In genomic region chr15:45794768-45795486, GRCh38 we compare ENCODE assay signal across 11 cellular contexts.
DNase-seq lines count a peak whose midpoint lies in the region; ATAC-seq lines count a peak whose summit lies in the region.
"Had no signal": no experiment of that assay in that cellular context is flagged by ENCODE, and none has a peak within 500 bp of the region (broad histone marks: within the 10 kb centered on the region; RNA-seq: fewer than 3 reads in every experiment).

No MANE protein-coding gene starts in this region.

- no peak overlapping the region for H3K4me3 Mint-ChIP-seq in activated CD8-positive, alpha-beta T cell treated with anti-CD3 and anti-CD28 coated beads, Interleukin-2, amount 10 ng/mL, durations not matched to agents 7 days and 5 days

- CTCF ChIA-PET in activated CD8-positive, alpha-beta T cell treated with anti-CD3 and anti-CD28 coated beads, Interleukin-2, amount 10 ng/mL, durations not matched to agents 7 days and 5 days (lab: Charles Lee), result interaction anchor here (0.8 to 3.5 kb wide), 7 partner anchors 9 to 433 kb away, joined by 3 to 18 read pairs (median 4); no protein-coding TSS in a partner anchor

- no peak overlapping the region for H3K27ac Mint-ChIP-seq in activated CD8-positive, alpha-beta T cell treated with anti-CD3 and anti-CD28 coated beads, Interleukin-2, amount 10 ng/mL, durations not matched to agents 7 days and 5 days
- H3K27ac Mint-ChIP-seq: activated T-helper 2 cell treated with anti-CD3 and anti-CD28 coated beads, Interferon-gamma antibody, Interleukin-2, Interleukin-4, amounts not matched to agents 10 μg/mL and 5 μg/mL and 100 μg/mL, durations not matched to agents 14 hours and 24 hours and 36 hours had no signal

- H3K4me1 Mint-ChIP-seq in activated CD8-positive, alpha-beta T cell treated with anti-CD3 and anti-CD28 coated beads, Interleukin-2, amount 10 ng/mL, durations not matched to agents 7 days and 5 days (ENCODE audit: low read depth), result no peaks in the 10 kb centered on the region

- peaks cover 13% of the 10 kb centered on the region for H3K27me3 Mint-ChIP-seq in activated CD8-positive, alpha-beta T cell treated with anti-CD3 and anti-CD28 coated beads, Interleukin-2, amount 10 ng/mL, durations not matched to agents 7 days and 5 days (ENCODE audit: low read depth)

- H3K36me3 Mint-ChIP-seq in activated CD8-positive, alpha-beta T cell treated with anti-CD3 and anti-CD28 coated beads, Interleukin-2, amount 10 ng/mL, durations not matched to agents 7 days and 5 days (ENCODE audit: low read depth), result no peaks in the 10 kb centered on the region

- DNase-seq in NCI-H748 (lab: John Stamatoyannopoulos, UW; ENCODE audit: unreplicated experiment) (peak; percentile 60), NCI-H748 treated with DMSO at 0.1 percent for 48 hours (lab: John Stamatoyannopoulos, UW) (no peak), NCI-H526 treated with DMSO at 0.1 percent for 48 hours (lab: John Stamatoyannopoulos, UW) (peak; percentile 93), A172 (ENCODE audit: low spot score) (no peak)
- DNase-seq in activated CD8-positive, alpha-beta T cell treated with anti-CD3 and anti-CD28 coated beads, Interleukin-2, amount 10 ng/mL, durations not matched to agents 7 days and 5 days, result no peak
- no peak for DNase-seq in activated T-cell treated with anti-CD3 and anti-CD28 coated beads, Interleukin-2, amount 50 U/mL, for 1 hour
- no peak for DNase-seq in activated naive CD4-positive, alpha-beta T cell (lab: John Stamatoyannopoulos, UW)
- DNase-seq: stimulated activated CD8-positive, alpha-beta memory T cell treated with anti-CD3 and anti-CD28 coated beads, Interleukin-4, amount 100 ng/mL, for 48 hours; T-helper 9 cell had no signal

- POLR2A ChIA-PET in activated CD8-positive, alpha-beta T cell treated with anti-CD3 and anti-CD28 coated beads, Interleukin-2, amount 10 ng/mL, durations not matched to agents 7 days and 5 days (lab: Charles Lee), result no interaction called here

- peak; percentile 57 for ATAC-seq in HG03139 (IDR thresholded peaks at IDR 0.05; ENCODE audit: unreplicated experiment)
- ATAC-seq in activated CD8-positive, alpha-beta T cell treated with anti-CD3 and anti-CD28 coated beads, Interleukin-2, amount 10 ng/mL, durations not matched to agents 7 days and 5 days, result no peak

- no peaks in the 10 kb centered on the region for H3K9me3 Mint-ChIP-seq in activated CD8-positive, alpha-beta T cell treated with anti-CD3 and anti-CD28 coated beads, Interleukin-2, amount 10 ng/mL, durations not matched to agents 7 days and 5 days (ENCODE audit: insufficient read depth)
- H3K9me3 Mint-ChIP-seq: activated T-helper 2 cell treated with anti-CD3 and anti-CD28 coated beads, Interferon-gamma antibody, Interleukin-2, Interleukin-4, amounts not matched to agents 10 μg/mL and 5 μg/mL and 100 μg/mL, durations not matched to agents 14 hours and 24 hours and 36 hours had no signal

Comparison
In these comparisons a context has a peak if more than half of its experiments do, and no peak if none do; other contexts are left out.
1. DNase-seq: peak in NCI-H748 (single experiment) and NCI-H526 treated with DMSO at 0.1 percent for 48 hours (single experiment); none in NCI-H748 treated with DMSO at 0.1 percent for 48 hours (single experiment), activated CD8-positive, alpha-beta T cell treated with anti-CD3 and anti-CD28 coated beads, Interleukin-2, amount 10 ng/mL, durations not matched to agents 7 days and 5 days (single experiment), activated T-cell treated with anti-CD3 and anti-CD28 coated beads, Interleukin-2, amount 50 U/mL, for 1 hour (single experiment), A172 (single experiment) and activated naive CD4-positive, alpha-beta T cell (0 of 4).